Comparison of ENCODE assay signal across 31 cellular contexts in the genomic region with DNA sequence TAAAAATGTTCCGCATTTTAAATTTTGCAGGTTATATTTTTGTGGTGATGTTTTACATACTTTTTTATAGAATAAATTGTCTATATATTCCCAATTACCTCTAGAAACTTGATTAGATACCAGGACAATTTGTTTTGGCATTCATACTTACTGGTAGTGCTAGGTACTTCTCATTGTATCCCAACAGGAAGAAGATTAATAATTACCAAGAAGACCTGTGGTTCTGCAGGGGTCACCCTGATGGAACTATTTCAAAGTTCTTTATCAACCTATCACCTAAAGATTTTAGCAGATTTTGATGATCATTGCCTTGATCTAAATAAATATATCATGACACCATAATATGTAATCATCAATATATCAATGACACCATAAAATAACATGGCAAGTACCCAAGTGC. TPM values are rescaled to one million over a fixed set of nuclear protein-coding genes. Genes with fewer than 3 reads are reported as not detected.
"Had no signal": no experiment of that assay in that cellular context is flagged by ENCODE, and none has a peak within 500 bp of the region (broad histone marks: within the 10 kb centered on the region; RNA-seq: fewer than 3 reads in every experiment).

No MANE protein-coding gene starts in this region.

- H3K36me3 Mint-ChIP-seq: mesothelial cell of epicardium had no signal

- H3K9me3 Mint-ChIP-seq: dendritic cell treated with granulocyte-macrophage colony-stimulating factor and Interleukin-4, amounts not matched to agents 40 ng/mL and 50 ng/mL, for 4 days; effector memory CD8-positive, alpha-beta T cell had no signal

- H3K4me1 ChIP-seq: colonic mucosa, esophagus squamous epithelium, gastroesophageal sphincter, heart left ventricle, left ventricle myocardium inferior, lower lobe of right lung had no signal

- H3K27me3 ChIP-seq: colonic mucosa, esophagus squamous epithelium, gastroesophageal sphincter had no signal

- H3K27ac ChIP-seq: colonic mucosa, epithelial cell of prostate, esophagus squamous epithelium, gastroesophageal sphincter, heart left ventricle, left ventricle myocardium inferior, lower lobe of right lung had no signal

- H3K36me3 ChIP-seq: colonic mucosa, esophagus squamous epithelium, gastroesophageal sphincter, heart left ventricle, left ventricle myocardium inferior, lower lobe of right lung had no signal

- H3K4me3 Mint-ChIP-seq: dendritic cell treated with granulocyte-macrophage colony-stimulating factor and Interleukin-4, amounts not matched to agents 40 ng/mL and 50 ng/mL, for 4 days; effector memory CD8-positive, alpha-beta T cell; endodermal cell; mesothelial cell of epicardium had no signal

- H3K9me3 ChIP-seq: colonic mucosa, esophagus squamous epithelium, gastroesophageal sphincter, heart left ventricle, left ventricle myocardium inferior, lower lobe of right lung, mucosa of descending colon had no signal

- DNase-seq: colonic mucosa; cortex of kidney; effector CD8-positive, alpha-beta T cell; effector memory CD8-positive, alpha-beta T cell; endodermal cell; erythroblast; esophagus squamous epithelium; foreskin fibroblast; foreskin melanocyte; heart left ventricle; hippocampal formation; left cardiac atrium; left ventricle myocardium inferior; lower lobe of right lung; mesenchymal stem cell; mucosa of descending colon had no signal

- FAIRE-seq: endometrium, islet of Langerhans, keratinocyte had no signal

- H3K4me3 ChIP-seq: colonic mucosa, esophagus squamous epithelium, gastroesophageal sphincter, heart left ventricle, left ventricle myocardium inferior, lower lobe of right lung, mucosa of descending colon had no signal

- ATAC-seq: effector memory CD8-positive, alpha-beta T cell; esophagus mucosa; gastroesophageal sphincter; heart left ventricle; left cardiac atrium; lower lobe of right lung; mucosa of descending colon had no signal

- H3K27ac Mint-ChIP-seq: dendritic cell treated with granulocyte-macrophage colony-stimulating factor and Interleukin-4, amounts not matched to agents 40 ng/mL and 50 ng/mL, for 4 days; effector memory CD8-positive, alpha-beta T cell; endodermal cell; mesothelial cell of epicardium had no signal

- H3K4me1 Mint-ChIP-seq: mesothelial cell of epicardium had no signal

RNA-seq across cellular contexts. Expression of a gene that starts 22.5 kb away (rescaled TPM):
- total RNA-seq: cerebellum, colonic mucosa, dermis microvascular lymphatic vessel endothelial cell, endodermal cell, esophagus mucosa, esophagus squamous epithelium, gastroesophageal sphincter, heart left ventricle, kidney epithelial cell, left cardiac atrium, left ventricle myocardium inferior, lower leg skin, lower lobe of right lung, lung microvascular endothelial cell, mesenteric fat pad, mesothelial cell of epicardium, mucosa of descending colon, myocyte had no signal
- polyA plus RNA-seq: heart left ventricle, keratinocyte had no signal
